ENCODE assay signal across 10 cellular contexts in the genomic region with DNA sequence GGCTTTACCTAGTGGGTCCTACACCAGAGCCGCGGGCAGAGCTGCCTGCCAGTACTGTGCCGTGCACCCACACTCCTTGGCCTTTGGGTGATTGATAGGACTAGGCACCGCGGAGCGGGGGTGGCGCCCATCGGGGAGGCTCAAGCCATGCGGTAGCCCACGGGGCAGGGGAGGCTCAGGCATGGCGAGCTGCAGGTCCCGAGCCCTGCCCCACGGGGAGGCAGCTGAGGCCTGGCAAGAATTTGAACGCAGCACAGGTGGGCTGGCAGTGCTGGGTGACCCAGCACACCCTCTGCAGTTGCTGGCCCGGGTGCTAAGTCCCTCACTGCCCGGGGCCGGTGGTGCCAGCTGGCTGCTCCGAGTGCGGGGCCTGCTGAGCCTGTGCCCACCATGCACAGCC. TPM values are rescaled to one million over a fixed set of nuclear protein-coding genes. Genes with fewer than 3 reads are reported as not detected.
"Had no signal": no experiment of that assay in that cellular context is flagged by ENCODE, and none has a peak within 500 bp of the region (broad histone marks: within the 10 kb centered on the region; RNA-seq: fewer than 3 reads in every experiment).

No MANE protein-coding gene starts in this region.

- H3K4me3 ChIP-seq: GM23248, HAP-1 had no signal

- H3K4me1 ChIP-seq: HAP-1 had no signal

- ATAC-seq: HCT116, HepG2 had no signal

- H3K27ac ChIP-seq: GM23248, HL-60 had no signal

- H2AFZ ChIP-seq: GM23248 had no signal

- H3K9ac ChIP-seq: GM23248 had no signal

- FAIRE-seq: HepG2 had no signal

- H3K9me3 ChIP-seq: HAP-1 had no signal

- DNase-seq: GM23248, GOT3, H7, HFFc6, KBM-7 had no signal

- H3K36me3 ChIP-seq: HAP-1 had no signal

RNA-seq across cellular contexts. Expression of a gene that starts 32.3 kb away (rescaled TPM):
- polyA plus RNA-seq: IgD-negative memory B cell had no signal
